2 cellular contexts compared by ENCODE assay signal in genomic region chr5:149975409-149975808, GRCh38.
A peak's percentile ranks its signal among the peaks of the same experiment; 100 is the strongest.
TF ChIP-seq lines count a peak whose summit lies in the region.

No MANE protein-coding gene starts in this region.

TF ChIP-seq in HepG2, 621 proteins besides CTCF, POLR2A, EP300 and RAD21:
- TF ChIP-seq KAT2B (IDR thresholded peaks at IDR 0.05; ENCODE audit: borderline replicate concordance, low read depth, low read length) (no peak), HMG20A (CRISPR knock-in tag; IDR thresholded peaks at IDR 0.05; ENCODE audit: borderline replicate concordance) (no peak), ZMAT3 (CRISPR knock-in tag; conservative IDR thresholded peaks at IDR 0.05) (no peak), FOXP1 (IDR thresholded peaks at IDR 0.05) (no peak), FOXP1 (CRISPR knock-in tag; IDR thresholded peaks at IDR 0.05) (peak; percentile 9; the same call in 1 of the 2 replicates), KDM3A (CRISPR knock-in tag; IDR thresholded peaks at IDR 0.05; ENCODE audit: low read depth) (no peak), POLR2AphosphoS5 (IDR thresholded peaks at IDR 0.05; ENCODE audit: low read depth, low read length) (no peak), ZNF704 (CRISPR knock-in tag; IDR thresholded peaks at IDR 0.05; ENCODE audit: borderline replicate concordance) (no peak), ZNF350 (CRISPR knock-in tag; IDR thresholded peaks at IDR 0.05; ENCODE audit: borderline replicate concordance, low read depth) (no peak), ZNF589 (CRISPR knock-in tag; conservative IDR thresholded peaks at IDR 0.05) (no peak), SOX6 (IDR thresholded peaks at IDR 0.05) (no peak), SOX6 (CRISPR knock-in tag; IDR thresholded peaks at IDR 0.05) (peak; percentile 37; the same call in 1 of the 2 replicates), ZBTB8A (CRISPR knock-in tag; IDR thresholded peaks at IDR 0.05; ENCODE audit: borderline replicate concordance, low read depth) (no peak), CC2D1A (CRISPR knock-in tag; IDR thresholded peaks at IDR 0.05) (no peak), FOXK2 (IDR thresholded peaks at IDR 0.05) (no peak), NKX3-1 (CRISPR knock-in tag; IDR thresholded peaks at IDR 0.05) (no peak), ZNF281 (CRISPR knock-in tag; IDR thresholded peaks at IDR 0.05; ENCODE audit: borderline replicate concordance) (no peak)
- TF ChIP-seq, protein P1, sequence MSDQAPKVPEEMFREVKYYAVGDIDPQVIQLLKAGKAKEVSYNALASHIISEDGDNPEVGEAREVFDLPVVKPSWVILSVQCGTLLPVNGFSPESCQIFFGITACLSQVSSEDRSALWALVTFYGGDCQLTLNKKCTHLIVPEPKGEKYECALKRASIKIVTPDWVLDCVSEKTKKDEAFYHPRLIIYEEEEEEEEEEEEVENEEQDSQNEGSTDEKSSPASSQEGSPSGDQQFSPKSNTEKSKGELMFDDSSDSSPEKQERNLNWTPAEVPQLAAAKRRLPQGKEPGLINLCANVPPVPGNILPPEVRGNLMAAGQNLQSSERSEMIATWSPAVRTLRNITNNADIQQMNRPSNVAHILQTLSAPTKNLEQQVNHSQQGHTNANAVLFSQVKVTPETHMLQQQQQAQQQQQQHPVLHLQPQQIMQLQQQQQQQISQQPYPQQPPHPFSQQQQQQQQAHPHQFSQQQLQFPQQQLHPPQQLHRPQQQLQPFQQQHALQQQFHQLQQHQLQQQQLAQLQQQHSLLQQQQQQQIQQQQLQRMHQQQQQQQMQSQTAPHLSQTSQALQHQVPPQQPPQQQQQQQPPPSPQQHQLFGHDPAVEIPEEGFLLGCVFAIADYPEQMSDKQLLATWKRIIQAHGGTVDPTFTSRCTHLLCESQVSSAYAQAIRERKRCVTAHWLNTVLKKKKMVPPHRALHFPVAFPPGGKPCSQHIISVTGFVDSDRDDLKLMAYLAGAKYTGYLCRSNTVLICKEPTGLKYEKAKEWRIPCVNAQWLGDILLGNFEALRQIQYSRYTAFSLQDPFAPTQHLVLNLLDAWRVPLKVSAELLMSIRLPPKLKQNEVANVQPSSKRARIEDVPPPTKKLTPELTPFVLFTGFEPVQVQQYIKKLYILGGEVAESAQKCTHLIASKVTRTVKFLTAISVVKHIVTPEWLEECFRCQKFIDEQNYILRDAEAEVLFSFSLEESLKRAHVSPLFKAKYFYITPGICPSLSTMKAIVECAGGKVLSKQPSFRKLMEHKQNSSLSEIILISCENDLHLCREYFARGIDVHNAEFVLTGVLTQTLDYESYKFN (CRISPR knock-in tag; conservative IDR thresholded peaks at IDR 0.05), result peak; percentile 59; the same call in 1 of the 2 replicates

TF ChIP-seq in SK-N-SH treated with all-trans-retinoic acid at 6 μM for 48 hours, 23 proteins besides CTCF, POLR2A, EP300 and RAD21:
- TF ChIP-seq ZFP3 (CRISPR knock-in tag; IDR thresholded peaks at IDR 0.05) (no peak), RARB (CRISPR knock-in tag; IDR thresholded peaks at IDR 0.05) (no peak), ISL1 (CRISPR knock-in tag; IDR thresholded peaks at IDR 0.05) (no peak), TOX (CRISPR knock-in tag; IDR thresholded peaks at IDR 0.05; ENCODE audit: borderline replicate concordance) (no peak), ARNTL (CRISPR knock-in tag; IDR thresholded peaks at IDR 0.05; ENCODE audit: borderline replicate concordance, low read depth) (no peak), PATZ1 (CRISPR knock-in tag; IDR thresholded peaks at IDR 0.05; ENCODE audit: borderline replicate concordance) (no peak), GLIS3 (CRISPR knock-in tag; IDR thresholded peaks at IDR 0.05) (no peak), POU6F1 (CRISPR knock-in tag; IDR thresholded peaks at IDR 0.05; ENCODE audit: borderline replicate concordance, low read depth) (no peak), TCF4 (CRISPR knock-in tag; IDR thresholded peaks at IDR 0.05; ENCODE audit: borderline replicate concordance) (no peak), TSHZ2 (CRISPR knock-in tag; IDR thresholded peaks at IDR 0.05) (no peak), BACH2 (CRISPR knock-in tag; IDR thresholded peaks at IDR 0.05; ENCODE audit: borderline replicate concordance) (no peak), SNAI2 (CRISPR knock-in tag; IDR thresholded peaks at IDR 0.05) (no peak), ZNF8 (CRISPR knock-in tag; IDR thresholded peaks at IDR 0.05) (no peak)
- TF ChIP-seq, protein P2, sequence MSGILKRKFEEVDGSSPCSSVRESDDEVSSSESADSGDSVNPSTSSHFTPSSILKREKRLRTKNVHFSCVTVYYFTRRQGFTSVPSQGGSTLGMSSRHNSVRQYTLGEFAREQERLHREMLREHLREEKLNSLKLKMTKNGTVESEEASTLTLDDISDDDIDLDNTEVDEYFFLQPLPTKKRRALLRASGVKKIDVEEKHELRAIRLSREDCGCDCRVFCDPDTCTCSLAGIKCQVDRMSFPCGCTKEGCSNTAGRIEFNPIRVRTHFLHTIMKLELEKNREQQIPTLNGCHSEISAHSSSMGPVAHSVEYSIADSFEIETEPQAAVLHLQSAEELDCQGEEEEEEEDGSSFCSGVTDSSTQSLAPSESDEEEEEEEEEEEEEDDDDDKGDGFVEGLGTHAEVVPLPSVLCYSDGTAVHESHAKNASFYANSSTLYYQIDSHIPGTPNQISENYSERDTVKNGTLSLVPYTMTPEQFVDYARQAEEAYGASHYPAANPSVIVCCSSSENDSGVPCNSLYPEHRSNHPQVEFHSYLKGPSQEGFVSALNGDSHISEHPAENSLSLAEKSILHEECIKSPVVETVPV (CRISPR knock-in tag; IDR thresholded peaks at IDR 0.05), result no peak
